In the genomic region with DNA sequence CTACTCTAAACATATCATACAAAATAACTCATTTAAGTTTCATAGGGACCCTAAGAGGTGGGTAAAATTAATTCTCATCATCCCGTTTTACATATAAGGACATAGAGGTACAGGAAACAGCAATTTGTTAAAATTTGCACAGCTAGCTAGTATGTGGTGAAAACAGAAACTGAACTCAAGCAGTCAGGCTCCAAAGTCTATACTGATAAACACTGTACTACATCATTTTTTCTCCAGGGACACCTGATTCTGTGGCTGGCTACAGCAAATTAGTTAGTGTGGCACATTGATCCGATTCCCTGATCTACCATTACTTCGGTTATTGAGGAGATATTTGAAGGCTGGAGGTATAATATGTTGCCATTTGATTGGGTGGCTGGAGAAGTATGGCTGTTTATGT, we compare ENCODE assay signal across 13 cellular contexts. TPM values are rescaled to one million over a fixed set of nuclear protein-coding genes. Genes with fewer than 3 reads are reported as not detected.
DNase-seq lines count a peak whose midpoint lies in the region; ATAC-seq, FAIRE-seq and TF ChIP-seq lines count a peak whose summit lies in the region.
"Had no signal": no experiment of that assay in that cellular context is flagged by ENCODE, and none has a peak within 500 bp of the region (broad histone marks: within the 10 kb centered on the region; RNA-seq: fewer than 3 reads in every experiment).

No MANE protein-coding gene starts in this region.

- ATAC-seq in GM18502 (IDR thresholded peaks at IDR 0.05; ENCODE audit: poor library complexity, unreplicated experiment) (peak; percentile 91), GM19397 (IDR thresholded peaks at IDR 0.05; ENCODE audit: unreplicated experiment) (peak; percentile 71), HG03139 (IDR thresholded peaks at IDR 0.05; ENCODE audit: unreplicated experiment) (peak; percentile 59)
- ATAC-seq: esophagus mucosa had no signal

- H3K4me1 ChIP-seq in adrenal gland (replicated peaks in 1 of 2), result no peaks in the 10 kb centered on the region

- no peaks in the 10 kb centered on the region for H3K27me3 ChIP-seq in adrenal gland
- H3K27me3 ChIP-seq: cardiac muscle cell had no signal

- FAIRE-seq in RCC 7860 (lab: Jason Lieb, UNC), result no peak

- intact Hi-C loops in adrenal gland (cut with DNase I), result no loop called here

- no peak overlapping the region for H3K4me3 ChIP-seq in adrenal gland
- H3K4me3 ChIP-seq: cardiac muscle cell had no signal

- DNase-seq in islet precursor cell, result no peak
- DNase-seq in RCC 7860 (ENCODE audit: low spot score), result no peak
- DNase-seq in adrenal gland, result no peak
- DNase-seq in COLO668 (lab: John Stamatoyannopoulos, UW; ENCODE audit: unreplicated experiment), result no peak
- DNase-seq: COR-L47, H9, NCI-H1436 treated with DMSO at 0.1 percent for 48 hours had no signal

- no peaks in the 10 kb centered on the region for H3K27me3 Mint-ChIP-seq in activated naive CD8-positive, alpha-beta T cell

- no peaks in the 10 kb centered on the region for H3K9me3 ChIP-seq in adrenal gland (replicated peaks in 1 of 3)

- H3K27ac Mint-ChIP-seq in activated naive CD8-positive, alpha-beta T cell, result peak overlapping the region; percentile 95
- H3K27ac Mint-ChIP-seq: H9 had no signal

- H3K36me3 ChIP-seq in adrenal gland (replicated peaks in 1 of 2), result no peaks in the 10 kb centered on the region
- H3K36me3 ChIP-seq: cardiac muscle cell had no signal

- H3K4me1 Mint-ChIP-seq in activated naive CD8-positive, alpha-beta T cell (ENCODE audit: low read depth), result peaks cover 59% of the 10 kb centered on the region

- peaks cover 6% of the 10 kb centered on the region for H3K36me3 Mint-ChIP-seq in activated naive CD8-positive, alpha-beta T cell

- H3K27ac ChIP-seq in adrenal gland, result no peak overlapping the region
- H3K27ac ChIP-seq: cardiac muscle cell had no signal

- peak overlapping the region; percentile 76 for H3K4me3 Mint-ChIP-seq in activated naive CD8-positive, alpha-beta T cell
- H3K4me3 Mint-ChIP-seq: H9 had no signal

- 53 to 78% (median 69%) methylated on average over 3 of the region's 3 CpGs for WGBS in adrenal gland, 4 donors

- H3K9me3 Mint-ChIP-seq in activated naive CD8-positive, alpha-beta T cell (ENCODE audit: low read depth), result peaks cover 3% of the 10 kb centered on the region
- H3K9me3 Mint-ChIP-seq: H9 had no signal

- no peak for TF ChIP-seq CTCF in adrenal gland (IDR thresholded peaks at IDR 0.05)

- TF ChIP-seq POLR2A in adrenal gland (IDR thresholded peaks at IDR 0.05), result no peak

RNA-seq across cellular contexts. Expression of gene E2F3, which starts 36.2 kb away (rescaled TPM):
- 10 to 100 TPM in 3 of 8 donors, 1 to 10 TPM in 5; 5.2 to 12.0 (median 8.6) TPM for total RNA-seq in adrenal gland
- 10 to 100 TPM in 1 of 3 donors, 1 to 10 TPM in 2; 6.0 to 11.1 (median 6.6) TPM for polyA plus RNA-seq in adrenal gland
